8 cellular contexts compared by ENCODE assay signal in the genomic region with DNA sequence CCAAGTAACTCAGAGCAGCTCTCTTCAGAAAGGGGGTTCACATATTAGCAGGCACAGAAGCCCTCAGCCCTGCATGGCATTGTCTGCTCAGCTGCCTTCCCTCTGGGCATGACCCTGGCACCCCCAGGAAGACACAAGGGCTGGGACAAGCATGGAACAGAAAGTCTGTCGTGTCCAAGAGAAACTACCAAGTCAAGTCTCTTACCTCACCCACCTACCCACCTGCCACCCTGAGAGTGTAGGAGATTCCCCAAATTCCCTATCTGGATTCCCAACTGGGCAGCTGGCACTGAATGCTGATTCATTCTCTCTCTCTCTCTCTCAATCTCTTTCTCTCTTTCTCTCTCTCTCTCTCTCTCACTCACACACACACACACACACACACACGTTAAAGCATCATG.
A peak's percentile ranks its signal among the peaks of the same experiment; 100 is the strongest.
DNase-seq lines count a peak whose midpoint lies in the region; ATAC-seq and TF ChIP-seq lines count a peak whose summit lies in the region.

No MANE protein-coding gene starts in this region.

- no peak for ATAC-seq in HG03039 (IDR thresholded peaks at IDR 0.05; ENCODE audit: unreplicated experiment)

- H3K4me1 ChIP-seq in ACC112 (ENCODE audit: control insufficient read depth, insufficient read depth, low read length, unreplicated experiment) (peaks cover 95% of the 10 kb centered on the region), muscle layer of colon (ENCODE audit: insufficient read depth, low read length) (peaks cover 92% of the 10 kb centered on the region)

- H3K4me3 ChIP-seq in ACC112 (ENCODE audit: low read depth, low read length) (peak overlapping the region; percentile 60), HL-60 (replicated peaks; ENCODE audit: insufficient read depth, low read length) (no peak overlapping the region), brain microvascular endothelial cell (ENCODE audit: low read depth, low read length) (no peak overlapping the region), muscle layer of colon (ENCODE audit: low read depth in 1 of 2, low read length in 2 of 2) (peak overlapping the region in 1 of 2 donors; percentile 10)

- H3K27me3 ChIP-seq in ACC112 (ENCODE audit: insufficient read depth, low read length), result no peaks in the 10 kb centered on the region
- no peaks in the 10 kb centered on the region for H3K27me3 ChIP-seq in HL-60 (ENCODE audit: insufficient read depth, poor library complexity, severe bottlenecking)
- H3K27me3 ChIP-seq in brain microvascular endothelial cell (replicated peaks), result no peaks in the 10 kb centered on the region
- no peaks in the 10 kb centered on the region for H3K27me3 ChIP-seq in muscle layer of colon (ENCODE audit: control insufficient read depth in 1 of 2, insufficient read depth in 2 of 2, low read length in 2 of 2)

- no peak overlapping the region for H2AFZ ChIP-seq in ACC112 (ENCODE audit: low read length, unreplicated experiment)

- H3K9me3 ChIP-seq in muscle layer of colon (ENCODE audit: low read length), result no peaks in the 10 kb centered on the region

- in situ Hi-C loops in brain microvascular endothelial cell (cut with HindIII; ENCODE audit: low pct_ligation_motif_present, low sequenced_read_pairs), result no loop called here

- H3K27ac ChIP-seq in ACC112 (ENCODE audit: low read depth, low read length) (peak overlapping the region; percentile 81), HL-60 (replicated peaks) (peak overlapping the region; percentile 34), brain microvascular endothelial cell (peak overlapping the region; percentile 97), muscle layer of colon (ENCODE audit: low read depth, low read length) (peak overlapping the region; percentile 92)

- TF ChIP-seq CTCF in HL-60 (IDR thresholded peaks at IDR 0.05; ENCODE audit: insufficient read depth, low read length) (no peak), brain microvascular endothelial cell (IDR thresholded peaks at IDR 0.05; ENCODE audit: low read depth, low read length, missing control alignments) (no peak)

- DNase-seq in HL-60 (ENCODE audit: low read depth in 1 of 2, low spot score in 1 of 2) (no peak), brain microvascular endothelial cell (no peak), HCEC 1CT (no peak), pons (ENCODE audit: low spot score) (no peak)
- DNase-seq in activated CD4-positive, CD25-positive, alpha-beta regulatory T cell (lab: John Stamatoyannopoulos, UW), result no peak

- H3K79me2 ChIP-seq in ACC112 (ENCODE audit: control insufficient read depth, insufficient read depth, low read length, unreplicated experiment), result peaks cover 98% of the 10 kb centered on the region

- H3K9ac ChIP-seq in muscle layer of colon (ENCODE audit: low read length), result peak overlapping the region; percentile 15

- H3K36me3 ChIP-seq in ACC112 (ENCODE audit: insufficient read depth, low read length) (no peaks in the 10 kb centered on the region), brain microvascular endothelial cell (replicated peaks) (peaks cover 8% of the 10 kb centered on the region), muscle layer of colon (ENCODE audit: insufficient read depth, low read length) (no peaks in the 10 kb centered on the region)

Comparison
In these comparisons a context has a peak if more than half of its experiments do, and no peak if none do; other contexts are left out.
1. H3K27ac ChIP-seq: peak in every context shown above with its lines; median percentile 97 in brain microvascular endothelial cell; 92 in muscle layer of colon; 81 in ACC112; 34 in HL-60.